16 cellular contexts compared by ENCODE assay signal in the genomic region with DNA sequence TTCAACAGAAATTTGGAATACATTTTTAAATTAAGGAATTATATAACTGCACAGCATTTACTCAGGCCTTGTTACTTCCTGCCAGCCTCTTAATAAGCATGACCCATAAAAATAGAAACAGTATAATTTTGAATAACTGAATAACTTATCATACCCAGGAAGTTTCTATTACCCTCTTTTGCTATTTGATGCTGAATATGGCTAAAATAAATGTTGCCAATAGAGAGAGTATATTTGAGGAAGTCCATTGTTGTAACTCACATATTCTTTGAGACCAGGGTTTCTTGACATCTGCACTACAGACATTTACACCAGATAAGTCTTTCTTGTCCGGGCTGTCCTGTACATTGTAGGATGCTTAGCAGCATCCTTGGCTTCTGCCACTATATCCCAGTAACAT.
"Had no signal": no experiment of that assay in that cellular context is flagged by ENCODE, and none has a peak within 500 bp of the region (broad histone marks: within the 10 kb centered on the region; RNA-seq: fewer than 3 reads in every experiment).

No MANE protein-coding gene starts in this region.

- H3K27ac Mint-ChIP-seq: activated naive CD4-positive, alpha-beta T cell treated with anti-CD3 and anti-CD28 coated beads, Interleukin-2, amount 10 ng/mL, durations not matched to agents 7 days and 5 days; activated T-helper 2 cell treated with anti-CD3 and anti-CD28 coated beads, Interferon-gamma antibody, Interleukin-2, Interleukin-4, amounts not matched to agents 10 μg/mL and 5 μg/mL and 100 μg/mL, durations not matched to agents 14 hours and 24 hours and 36 hours had no signal

- H3K27ac ChIP-seq: epithelial cell of prostate, lower lobe of right lung, tibial artery, uterus had no signal

- H3K4me3 ChIP-seq: heart right ventricle, lower lobe of right lung, tibial artery, uterus had no signal

- H3K9me3 Mint-ChIP-seq: activated naive CD4-positive, alpha-beta T cell treated with anti-CD3 and anti-CD28 coated beads, Interleukin-2, amount 10 ng/mL, durations not matched to agents 7 days and 5 days; activated T-helper 2 cell treated with anti-CD3 and anti-CD28 coated beads, Interferon-gamma antibody, Interleukin-2, Interleukin-4, amounts not matched to agents 10 μg/mL and 5 μg/mL and 100 μg/mL, durations not matched to agents 14 hours and 24 hours and 36 hours had no signal

- H3K27me3 Mint-ChIP-seq: activated naive CD4-positive, alpha-beta T cell treated with anti-CD3 and anti-CD28 coated beads, Interleukin-2, amount 10 ng/mL, durations not matched to agents 7 days and 5 days had no signal

- H3K4me3 Mint-ChIP-seq: activated naive CD4-positive, alpha-beta T cell treated with anti-CD3 and anti-CD28 coated beads, Interleukin-2, amount 10 ng/mL, durations not matched to agents 7 days and 5 days had no signal

- H3K27me3 ChIP-seq: heart right ventricle, tibial artery, uterus had no signal

- FAIRE-seq: bronchial epithelial cell, frontal cortex had no signal

- H3K4me1 ChIP-seq: lower lobe of right lung, uterus had no signal

- H3K36me3 ChIP-seq: heart right ventricle, lower lobe of right lung, tibial artery, uterus had no signal

- ATAC-seq: left cardiac atrium, lower lobe of right lung had no signal

- DNase-seq: activated CD4-positive, CD25-positive, alpha-beta regulatory T cell treated with anti-CD3 and anti-CD28 coated beads, Interleukin-2, amount 50 U/mL, for 72 hours; activated naive CD4-positive, alpha-beta T cell treated with anti-CD3 and anti-CD28 coated beads, Interleukin-2, amount 10 ng/mL, durations not matched to agents 7 days and 5 days; dermis blood vessel endothelial cell; heart right ventricle; left cardiac atrium; lower lobe of right lung; midbrain; stimulated activated CD4-positive, alpha-beta T cell treated with anti-CD3 and anti-CD28 coated beads, Interleukin-2, amount 100 ng/mL, for 48 hours; stimulated activated naive CD4-positive, alpha-beta T cell; T1000; tibial artery; uterus had no signal

- H3K9me3 ChIP-seq: heart right ventricle, lower lobe of right lung, tibial artery, uterus had no signal
